ENCODE assay signal across 5 cellular contexts in the genomic region with DNA sequence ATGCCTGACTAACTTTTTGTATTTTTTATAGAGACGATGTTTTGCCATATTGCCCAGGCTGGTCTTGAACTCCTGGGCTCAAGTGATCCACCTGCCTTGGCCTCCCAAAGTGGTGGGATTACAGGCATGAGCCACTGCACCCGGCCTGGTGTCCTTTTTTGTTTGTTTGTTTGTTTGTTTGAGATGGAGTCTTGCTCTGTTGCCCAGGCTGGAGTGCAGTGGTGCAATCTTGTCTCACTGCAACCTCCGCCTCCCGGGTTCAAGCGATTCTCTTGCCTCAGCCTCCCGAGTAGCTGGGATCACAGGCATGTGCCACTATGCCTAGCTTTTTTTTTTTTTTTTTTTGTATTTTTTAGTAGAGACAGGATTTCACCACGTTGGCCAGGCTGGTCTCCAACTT. TPM values are rescaled to one million over a fixed set of nuclear protein-coding genes. Genes with fewer than 3 reads are reported as not detected.
"Had no signal": no experiment of that assay in that cellular context is flagged by ENCODE, and none has a peak within 500 bp of the region (broad histone marks: within the 10 kb centered on the region; RNA-seq: fewer than 3 reads in every experiment).

No MANE protein-coding gene starts in this region.

RNA-seq across cellular contexts. Expression of a gene that starts 10.0 kb away (rescaled TPM):
- total RNA-seq: activated B cell treated with CpG ODN at 0.5 μM for 24 hours, SJCRH30 had no signal
- polyA plus RNA-seq: IgD-negative memory B cell had no signal

RNA-seq across cellular contexts. Expression of a gene that starts 53.5 kb away (rescaled TPM):
- total RNA-seq: activated B cell treated with CpG ODN at 0.5 μM for 24 hours; activated CD4-positive, alpha-beta memory T cell treated with anti-CD3 and anti-CD28 coated beads for 36 hours; activated naive CD8-positive, alpha-beta T cell treated with anti-CD3 and anti-CD28 coated beads for 36 hours; SJCRH30 had no signal
